ENCODE assay signal across 22 cellular contexts in genomic region chr13:44398606-44399005, GRCh38. TPM values are rescaled to one million over a fixed set of nuclear protein-coding genes. Genes with fewer than 3 reads are reported as not detected.
"Had no signal": no experiment of that assay in that cellular context is flagged by ENCODE, and none has a peak within 500 bp of the region (broad histone marks: within the 10 kb centered on the region; RNA-seq: fewer than 3 reads in every experiment).

No MANE protein-coding gene starts in this region.

- H3K4me1 Mint-ChIP-seq: activated CD4-positive, alpha-beta T cell treated with anti-CD3 and anti-CD28 coated beads, Interleukin-2, amount 10 ng/mL, durations not matched to agents 7 days and 5 days had no signal

- ATAC-seq: activated T-cell treated with anti-CD3 and anti-CD28 coated beads, Interleukin-2, amount 50 U/mL, for 4 hours; Panc1 had no signal

- H3K4me3 ChIP-seq: MG63, SJCRH30 had no signal

- H3K36me3 Mint-ChIP-seq: activated CD4-positive, alpha-beta memory T cell treated with anti-CD3 and anti-CD28 coated beads for 36 hours; activated naive CD8-positive, alpha-beta T cell had no signal

- H3K27ac Mint-ChIP-seq: activated CD4-positive, alpha-beta memory T cell treated with anti-CD3 and anti-CD28 coated beads for 36 hours; activated CD4-positive, alpha-beta T cell treated with anti-CD3 and anti-CD28 coated beads, Interleukin-2, amount 10 ng/mL, durations not matched to agents 7 days and 5 days; activated naive CD4-positive, alpha-beta T cell treated with anti-CD3 and anti-CD28 coated beads for 36 hours; activated naive CD8-positive, alpha-beta T cell had no signal

- H3K9me3 Mint-ChIP-seq: activated CD4-positive, alpha-beta memory T cell treated with anti-CD3 and anti-CD28 coated beads for 36 hours; activated CD4-positive, alpha-beta T cell treated with anti-CD3 and anti-CD28 coated beads, Interleukin-2, amount 10 ng/mL, durations not matched to agents 7 days and 5 days; activated naive CD4-positive, alpha-beta T cell treated with anti-CD3 and anti-CD28 coated beads for 36 hours; activated T-cell treated with anti-CD3 and anti-CD28 coated beads, Interleukin-2, amount 50 U/mL, for 4 hours had no signal

- H3K4me2 ChIP-seq: SK-N-SH had no signal

- H3K27ac ChIP-seq: RWPE1, SJCRH30, VCaP had no signal

- DNase-seq: activated CD4-positive, alpha-beta memory T cell treated with anti-CD3 and anti-CD28 coated beads for 36 hours; activated CD4-positive, alpha-beta T cell treated with anti-CD3 and anti-CD28 coated beads, Interleukin-2, amount 10 ng/mL, durations not matched to agents 7 days and 5 days; activated CD4-positive, CD25-positive, alpha-beta regulatory T cell; activated CD8-positive, alpha-beta memory T cell treated with anti-CD3 and anti-CD28 coated beads for 24 hours; activated effector memory CD4-positive, alpha-beta T cell treated with anti-CD3 and anti-CD28 coated beads, Interleukin-2, amount 50 U/mL, for 16 hours; activated naive CD4-positive, alpha-beta T cell treated with anti-CD3 and anti-CD28 coated beads for 36 hours; activated T-cell treated with anti-CD3 and anti-CD28 coated beads, Interleukin-2, amount 50 U/mL, for 4 hours; MG63; NCI-H1436; NCI-H1694 treated with DMSO at 0.1 percent for 48 hours; NCI-H510A; NCI-H526 treated with DMSO at 0.1 percent for 48 hours; Right ventricle myocardium superior; SK-N-SH; T-helper 1 cell had no signal

- H3K4me1 ChIP-seq: SJCRH30 had no signal

- H3K4me3 Mint-ChIP-seq: activated CD4-positive, alpha-beta memory T cell treated with anti-CD3 and anti-CD28 coated beads for 36 hours; activated CD4-positive, alpha-beta T cell treated with anti-CD3 and anti-CD28 coated beads, Interleukin-2, amount 10 ng/mL, durations not matched to agents 7 days and 5 days; activated naive CD4-positive, alpha-beta T cell treated with anti-CD3 and anti-CD28 coated beads for 36 hours; activated naive CD8-positive, alpha-beta T cell; activated T-cell treated with anti-CD3 and anti-CD28 coated beads, Interleukin-2, amount 50 U/mL, for 4 hours had no signal

- H3K27me3 ChIP-seq: MG63 had no signal

- H3K9ac ChIP-seq: SK-N-SH had no signal

- H3K27me3 Mint-ChIP-seq: activated CD4-positive, alpha-beta T cell treated with anti-CD3 and anti-CD28 coated beads, Interleukin-2, amount 10 ng/mL, durations not matched to agents 7 days and 5 days had no signal

- H3K36me3 ChIP-seq: MG63, SJCRH30 had no signal

- H3K9me3 ChIP-seq: MG63, SJCRH30, SK-N-SH had no signal

RNA-seq across cellular contexts. Expression of gene SERP2, which starts 25.0 kb away (rescaled TPM):
- total RNA-seq: activated CD4-positive, alpha-beta memory T cell treated with anti-CD3 and anti-CD28 coated beads for 36 hours; activated CD4-positive, alpha-beta T cell treated with anti-CD3 and anti-CD28 coated beads, Interleukin-2, amount 10 ng/mL, durations not matched to agents 7 days and 5 days; OCI-LY7; SJCRH30; T-helper 2 cell treated with Interferon-gamma antibody and Interleukin-4, amounts not matched to agents 100 ng/mL and 5 ng/mL, for 36 hours had no signal
